In the genomic region with DNA sequence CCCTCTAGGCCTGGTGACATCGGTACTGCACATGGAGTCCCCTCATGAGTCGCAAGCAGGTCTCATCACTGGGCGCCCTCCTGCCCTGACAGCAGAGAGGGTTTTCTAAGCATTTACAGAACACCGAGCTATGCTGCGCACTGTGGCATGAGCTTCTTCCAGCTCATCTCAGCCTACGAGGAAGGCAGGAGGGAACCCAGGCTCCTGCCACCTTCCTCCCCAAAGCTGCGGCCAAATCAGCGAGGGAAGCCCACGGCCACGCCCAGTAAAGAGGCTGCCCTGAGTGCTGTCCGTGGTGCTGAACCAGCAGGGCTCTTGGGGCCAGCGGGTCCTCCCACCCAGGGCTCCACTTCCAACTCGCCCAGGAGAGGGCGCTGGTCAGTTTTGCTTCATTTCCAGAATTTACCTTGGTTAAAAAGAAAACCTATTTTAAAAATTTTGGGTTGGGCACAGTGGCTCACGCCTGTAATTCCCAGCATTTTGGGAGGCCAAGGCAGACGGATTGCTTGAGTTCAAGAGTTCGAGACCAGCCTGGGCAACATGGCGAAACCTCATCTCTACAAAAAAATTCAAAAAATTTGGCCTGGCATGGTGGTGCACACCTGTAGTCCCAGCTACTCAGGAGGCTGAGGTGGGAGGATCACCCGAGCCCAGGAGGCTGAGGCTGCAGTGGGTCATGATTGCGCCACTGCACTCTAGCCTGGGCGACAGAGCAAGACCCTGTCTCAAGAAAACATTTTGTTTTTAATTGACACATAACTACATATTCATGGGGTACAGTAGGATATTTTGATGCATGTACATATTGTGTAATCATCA, we compare ENCODE assay signal across 8 cellular contexts. TPM values are rescaled to one million over a fixed set of nuclear protein-coding genes. Genes with fewer than 3 reads are reported as not detected.
DNase-seq lines count a peak whose midpoint lies in the region; ATAC-seq, FAIRE-seq and TF ChIP-seq lines count a peak whose summit lies in the region.

No MANE protein-coding gene starts in this region.

- H2AFZ ChIP-seq in OCI-LY1 (ENCODE audit: low read length), result no peak overlapping the region

- TF ChIP-seq POLR2A in thyroid gland (IDR thresholded peaks at IDR 0.05), result no peak

- no peaks in the 10 kb centered on the region for H3K36me3 Mint-ChIP-seq in neural crest cell (ENCODE audit: low read depth)

- H3K27me3 ChIP-seq in AG04450 (ENCODE audit: control insufficient read depth, insufficient read depth, low read length) (peaks cover 23% of the 10 kb centered on the region), OCI-LY1 (ENCODE audit: insufficient read depth, low read length) (no peaks in the 10 kb centered on the region), thyroid gland (no peaks in the 10 kb centered on the region)

- H3K4me1 Mint-ChIP-seq in neural crest cell, result peaks cover 18% of the 10 kb centered on the region

- no peaks in the 10 kb centered on the region for H3K9me2 ChIP-seq in OCI-LY1 (ENCODE audit: low read depth, low read length)

- H3K4me2 ChIP-seq in OCI-LY1 (ENCODE audit: low read length), result no peak overlapping the region

- peaks cover 4% of the 10 kb centered on the region for H3K4me1 ChIP-seq in OCI-LY1 (ENCODE audit: insufficient read depth, low read length, severe bottlenecking)
- no peaks in the 10 kb centered on the region for H3K4me1 ChIP-seq in thyroid gland

- H3K36me3 ChIP-seq in OCI-LY1 (ENCODE audit: insufficient read depth, low read length) (no peaks in the 10 kb centered on the region), thyroid gland (no peaks in the 10 kb centered on the region)

- peak; percentile 77 for FAIRE-seq in GM18507 (lab: Jason Lieb, UNC)

- DNase-seq in AG04450 (ENCODE audit: low read depth, low spot score) (peak; percentile 51), GM18507 (ENCODE audit: extremely low spot score, insufficient read length, low read depth) (peak; percentile 64), activated T-cell treated with anti-CD3 and anti-CD28 coated beads for 48 hours (ENCODE audit: low read depth) (peak; percentile 77), fibroblast of peridontal ligament (ENCODE audit: extremely low read depth) (peak; percentile 76), neural crest cell (ENCODE audit: low read depth, low spot score) (peak; percentile 96), thyroid gland (peak; percentile 90 to 94)

- intact Hi-C loops in thyroid gland (cut with DNase I), result no loop called here

- POLR2A ChIA-PET in AG04450 (lab: Yijun Ruan, JAX), result no interaction called here

- no peaks in the 10 kb centered on the region for H3F3A ChIP-seq in OCI-LY1 (ENCODE audit: insufficient read depth, low read length)

- H3K27me3 Mint-ChIP-seq in neural crest cell (ENCODE audit: low read depth), result no peaks in the 10 kb centered on the region

- no peaks in the 10 kb centered on the region for H3K79me2 ChIP-seq in OCI-LY1 (ENCODE audit: insufficient read depth, low read length)

- no peak overlapping the region for H3K27ac Mint-ChIP-seq in neural crest cell (ENCODE audit: unreplicated experiment)

- no peak overlapping the region for H3K9ac ChIP-seq in OCI-LY1 (ENCODE audit: low read length)

- CTCF ChIA-PET in AG04450 (lab: Charles Lee), result interaction anchor here (0.6 to 1.5 kb wide), 5 partner anchors 8 to 177 kb away, joined by 3 to 5 read pairs (median 3); no protein-coding TSS in a partner anchor

- H4K20me1 ChIP-seq in OCI-LY1 (ENCODE audit: insufficient read depth, low read length), result no peaks in the 10 kb centered on the region

- TF ChIP-seq CTCF in AG04450 (IDR thresholded peaks at IDR 0.05; ENCODE audit: low read depth, low read length) (peak; percentile 80), OCI-LY1 (IDR thresholded peaks at IDR 0.05; ENCODE audit: low read length) (peak; percentile 69), neural crest cell (conservative IDR thresholded peaks at IDR 0.05) (peak; percentile 88), thyroid gland (IDR thresholded peaks at IDR 0.05) (peak; percentile 56 to 82 (median 68))

- H3K4me3 ChIP-seq in AG04450 (ENCODE audit: low read depth, low read length) (no peak overlapping the region), OCI-LY1 (ENCODE audit: low read depth, low read length, poor library complexity, severe bottlenecking) (no peak overlapping the region), thyroid gland (replicated peaks in 1 of 3) (no peak overlapping the region)

- H3K4me3 Mint-ChIP-seq in neural crest cell, result no peak overlapping the region

- H3K9me3 ChIP-seq in AG04450 (ENCODE audit: control insufficient read depth, insufficient read depth, low read length), result no peaks in the 10 kb centered on the region; the same call in 1 of the 2 replicates
- H3K9me3 ChIP-seq in OCI-LY1 (ENCODE audit: low read length), result no peaks in the 10 kb centered on the region
- no peaks in the 10 kb centered on the region for H3K9me3 ChIP-seq in thyroid gland

- 30 to 51% methylated on average over 13 to 15 of the region's 21 CpGs for WGBS in thyroid gland, 2 donors

- no peak overlapping the region for H3K27ac ChIP-seq in AG04450 (ENCODE audit: low read depth, low read length)
- H3K27ac ChIP-seq in OCI-LY1 (ENCODE audit: low read depth, low read length, poor library complexity, severe bottlenecking), result no peak overlapping the region
- H3K27ac ChIP-seq in thyroid gland, result no peak overlapping the region

- no peak for ATAC-seq in GM21529 (IDR thresholded peaks at IDR 0.05; ENCODE audit: unreplicated experiment)

- H3K9me3 Mint-ChIP-seq in neural crest cell, result no peaks in the 10 kb centered on the region

RNA-seq across cellular contexts. Expression of gene PHF21B, which starts 34.2 kb away (rescaled TPM):
- 0.02 TPM in 1 of 2 replicates, not detected in the other for polyA plus RNA-seq in AG04450 (2011; rRNA removed)
- not detected in 2 replicates for polyA minus RNA-seq in AG04450 (2011; rRNA and poly(A)+ RNA removed)
- total RNA-seq in neural crest cell (36.5 and 40.4 TPM in 2 replicates), thyroid gland (1 to 10 TPM in 3 of 4 donors, under 1 TPM in 1; 0.33 to 8.9 (median 2.2) TPM)
